In genomic region chr13:25847145-25847544, GRCh38 we compare ENCODE assay signal across 10 cellular contexts.
A peak's percentile ranks its signal among the peaks of the same experiment; 100 is the strongest.
DNase-seq lines count a peak whose midpoint lies in the region; ATAC-seq lines count a peak whose summit lies in the region.
"Had no signal": no experiment of that assay in that cellular context is flagged by ENCODE, and none has a peak within 500 bp of the region (broad histone marks: within the 10 kb centered on the region; RNA-seq: fewer than 3 reads in every experiment).

No MANE protein-coding gene starts in this region.

- DNase-seq in CD8-positive, alpha-beta memory T cell, result peak in 2 of 5 donors; percentile 35 to 43
- DNase-seq in activated T-helper 1 cell treated with anti-CD3 and anti-CD28 coated beads, Interleukin-12 subunit alpha, Interleukin-12 subunit beta, Interleukin-2, Interleukin-4 antibody, amounts not matched to agents 30 ng/mL and 10 ng/mL and 1 ng/mL, durations not matched to agents 14 hours and 24 hours and 36 hours (ENCODE audit: low spot score), result peak; percentile 12
- DNase-seq in UCSD-AML1 (lab: John Stamatoyannopoulos, UW; ENCODE audit: unreplicated experiment) (no peak), hepatic stellate cell (ENCODE audit: low spot score) (no peak), NCI-H2196 treated with DMSO at 0.1 percent for 48 hours (lab: John Stamatoyannopoulos, UW; ENCODE audit: unreplicated experiment) (no peak), globus pallidus (ENCODE audit: low spot score) (no peak)
- DNase-seq: NCI-H510A, T1000 had no signal

- H3K27ac Mint-ChIP-seq in CD8-positive, alpha-beta memory T cell, result peak overlapping the region; percentile 5 to 91 (median 86)
- H3K27ac Mint-ChIP-seq in activated T-helper 1 cell treated with anti-CD3 and anti-CD28 coated beads, Interleukin-12 subunit alpha, Interleukin-12 subunit beta, Interleukin-2, Interleukin-4 antibody, amounts not matched to agents 30 ng/mL and 10 ng/mL and 1 ng/mL, durations not matched to agents 14 hours and 24 hours and 36 hours, result peak overlapping the region; percentile 79

- H3K36me3 Mint-ChIP-seq in CD8-positive, alpha-beta memory T cell, result no peaks in the 10 kb centered on the region
- peaks cover 3% of the 10 kb centered on the region for H3K36me3 Mint-ChIP-seq in activated T-helper 1 cell treated with anti-CD3 and anti-CD28 coated beads, Interleukin-12 subunit alpha, Interleukin-12 subunit beta, Interleukin-2, Interleukin-4 antibody, amounts not matched to agents 30 ng/mL and 10 ng/mL and 1 ng/mL, durations not matched to agents 14 hours and 24 hours and 36 hours (ENCODE audit: low read depth)

- no peak overlapping the region for H3K27ac ChIP-seq in CD8-positive, alpha-beta memory T cell (ENCODE audit: low read depth, low read length)

- H3K4me3 Mint-ChIP-seq in CD8-positive, alpha-beta memory T cell, result peak overlapping the region in 6 of 7 donors; percentile 51 to 71 (median 64)
- H3K4me3 Mint-ChIP-seq in activated T-helper 1 cell treated with anti-CD3 and anti-CD28 coated beads, Interleukin-12 subunit alpha, Interleukin-12 subunit beta, Interleukin-2, Interleukin-4 antibody, amounts not matched to agents 30 ng/mL and 10 ng/mL and 1 ng/mL, durations not matched to agents 14 hours and 24 hours and 36 hours, result peak overlapping the region; percentile 54

- peaks cover 24% of the 10 kb centered on the region for H3K4me1 ChIP-seq in CD8-positive, alpha-beta memory T cell (ENCODE audit: insufficient read depth, low read length)

- ATAC-seq in GM19351 (IDR thresholded peaks at IDR 0.05; ENCODE audit: unreplicated experiment), result peak; percentile 67
- ATAC-seq in HG03159 (IDR thresholded peaks at IDR 0.05; ENCODE audit: unreplicated experiment), result peak; percentile 76

- H3K27me3 Mint-ChIP-seq in CD8-positive, alpha-beta memory T cell, result peaks cover under 1 to 6% of the 10 kb centered on the region in 2 donors
- H3K27me3 Mint-ChIP-seq in activated T-helper 1 cell treated with anti-CD3 and anti-CD28 coated beads, Interleukin-12 subunit alpha, Interleukin-12 subunit beta, Interleukin-2, Interleukin-4 antibody, amounts not matched to agents 30 ng/mL and 10 ng/mL and 1 ng/mL, durations not matched to agents 14 hours and 24 hours and 36 hours (ENCODE audit: insufficient read depth), result peaks cover 5% of the 10 kb centered on the region

- POLR2A ChIA-PET in CD8-positive, alpha-beta memory T cell (lab: Charles Lee), result no interaction called here

- peaks cover 0 to 2% (median 0%) of the 10 kb centered on the region in 5 donors for H3K9me3 Mint-ChIP-seq in CD8-positive, alpha-beta memory T cell
- H3K9me3 Mint-ChIP-seq in activated T-helper 1 cell treated with anti-CD3 and anti-CD28 coated beads, Interleukin-12 subunit alpha, Interleukin-12 subunit beta, Interleukin-2, Interleukin-4 antibody, amounts not matched to agents 30 ng/mL and 10 ng/mL and 1 ng/mL, durations not matched to agents 14 hours and 24 hours and 36 hours, result peaks cover 1% of the 10 kb centered on the region

- no peaks in the 10 kb centered on the region for H3K9me3 ChIP-seq in CD8-positive, alpha-beta memory T cell (ENCODE audit: low read length)

- CTCF ChIA-PET in CD8-positive, alpha-beta memory T cell (lab: Charles Lee), result no interaction called here

- no peaks in the 10 kb centered on the region for H3K27me3 ChIP-seq in CD8-positive, alpha-beta memory T cell (ENCODE audit: insufficient read depth, low read length, poor library complexity, severe bottlenecking)

- H3K4me3 ChIP-seq in CD8-positive, alpha-beta memory T cell (ENCODE audit: low read length), result peak overlapping the region; percentile 41

- intact Hi-C loops in activated T-helper 1 cell treated with anti-CD3 and anti-CD28 coated beads, Interleukin-12 subunit alpha, Interleukin-12 subunit beta, Interleukin-2, Interleukin-4 antibody, amounts not matched to agents 30 ng/mL and 10 ng/mL and 1 ng/mL, durations not matched to agents 14 hours and 24 hours and 36 hours (cut with micrococcal nuclease), result loop anchor here (1.0 to 5.0 kb wide), 5 partner anchors 26 to 205 kb away; partner anchors contain the start of gene SHISA2

- no peaks in the 10 kb centered on the region for H3K36me3 ChIP-seq in CD8-positive, alpha-beta memory T cell (ENCODE audit: insufficient read depth, low read length)

- H3K4me1 Mint-ChIP-seq in CD8-positive, alpha-beta memory T cell, result peaks cover 22 to 41% (median 37%) of the 10 kb centered on the region in 3 donors
- H3K4me1 Mint-ChIP-seq in activated T-helper 1 cell treated with anti-CD3 and anti-CD28 coated beads, Interleukin-12 subunit alpha, Interleukin-12 subunit beta, Interleukin-2, Interleukin-4 antibody, amounts not matched to agents 30 ng/mL and 10 ng/mL and 1 ng/mL, durations not matched to agents 14 hours and 24 hours and 36 hours (ENCODE audit: low read depth), result peaks cover 62% of the 10 kb centered on the region
